12 cellular contexts compared by ENCODE assay signal in genomic region chr15:22939051-22939450, GRCh38.
"Had no signal": no experiment of that assay in that cellular context is flagged by ENCODE, and none has a peak within 500 bp of the region (broad histone marks: within the 10 kb centered on the region; RNA-seq: fewer than 3 reads in every experiment).

No MANE protein-coding gene starts in this region.

- H3K4me3 ChIP-seq: coronary artery, lower lobe of right lung, spleen, tibial nerve had no signal

- H3K27ac ChIP-seq: coronary artery, lower lobe of right lung, spleen, tibial nerve had no signal

- H3K9me3 ChIP-seq: lower lobe of right lung, spleen, tibial nerve had no signal

- H3K4me1 ChIP-seq: lower lobe of right lung, tibial nerve had no signal

- ATAC-seq: activated CD8-positive, alpha-beta T cell treated with anti-CD3 and anti-CD28 coated beads for 36 hours; activated T-cell treated with anti-CD3 and anti-CD28 coated beads, Interleukin-2, amount 50 U/mL, for 4 hours had no signal

- H3K27me3 ChIP-seq: spleen, tibial nerve had no signal

- DNase-seq: activated CD4-positive, alpha-beta T cell treated with anti-CD3 and anti-CD28 coated beads, Interleukin-2, amount 10 ng/mL, durations not matched to agents 24 days and 14 days; activated CD8-positive, alpha-beta T cell treated with anti-CD3 and anti-CD28 coated beads for 36 hours; activated naive CD4-positive, alpha-beta T cell treated with anti-CD3 and anti-CD28 coated beads for 36 hours; activated T-cell treated with anti-CD3 and anti-CD28 coated beads, Interleukin-2, amount 50 U/mL, for 4 hours; aorta; lower lobe of right lung; spleen; stimulated activated CD8-positive, alpha-beta memory T cell treated with anti-CD3 and anti-CD28 coated beads, Interleukin-4, amount 100 ng/mL, for 48 hours; stimulated activated naive CD4-positive, alpha-beta T cell; T1000 had no signal
